In the genomic region with DNA sequence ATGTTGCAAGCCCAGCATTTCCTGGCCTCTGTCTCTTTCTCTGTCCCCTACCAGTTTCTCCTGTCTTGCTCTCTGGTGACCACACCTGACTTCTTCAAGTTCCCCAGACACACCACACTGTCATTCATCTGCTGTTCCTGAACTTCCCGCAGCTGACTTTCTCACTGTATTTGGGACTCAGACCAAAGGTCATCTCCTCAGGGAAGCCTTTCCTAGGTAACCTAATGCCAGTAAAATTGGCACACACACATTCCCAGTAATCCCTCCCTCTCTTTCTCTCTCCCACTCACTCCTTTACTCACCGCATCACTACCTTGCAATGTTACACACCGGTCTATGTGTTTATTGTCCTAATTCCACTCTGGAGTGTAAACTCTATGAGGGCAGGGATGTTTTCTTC, we compare ENCODE assay signal across 21 cellular contexts.
DNase-seq lines count a peak whose midpoint lies in the region; ATAC-seq and TF ChIP-seq lines count a peak whose summit lies in the region.
"Had no signal": no experiment of that assay in that cellular context is flagged by ENCODE, and none has a peak within 500 bp of the region (broad histone marks: within the 10 kb centered on the region; RNA-seq: fewer than 3 reads in every experiment).

No MANE protein-coding gene starts in this region.

- H3K9me3 Mint-ChIP-seq in activated naive CD8-positive, alpha-beta T cell (ENCODE audit: low read depth): peaks cover 4% of the 10 kb centered on the region
- H3K9me3 Mint-ChIP-seq in activated naive CD8-positive, alpha-beta T cell treated with anti-CD3 and anti-CD28 coated beads for 36 hours: peaks cover 14% of the 10 kb centered on the region
- H3K9me3 Mint-ChIP-seq in endodermal cell: no peaks in the 10 kb centered on the region
- H3K9me3 Mint-ChIP-seq in nephron progenitor cell: no peaks in the 10 kb centered on the region

- peaks cover 5% of the 10 kb centered on the region for H3K9me3 ChIP-seq in endodermal cell (ENCODE audit: control insufficient read depth, low read length)
- H3K9me3 ChIP-seq: HAP-1 had no signal

- DNase-seq in activated naive CD8-positive, alpha-beta T cell treated with anti-CD3 and anti-CD28 coated beads for 36 hours: no peak
- DNase-seq in endodermal cell (no peak), nephron progenitor cell (no peak), COR-L47 (lab: John Stamatoyannopoulos, UW) (no peak)
- DNase-seq: GOT3; HFFc6; MV-4-11; NCI-H1105; NCI-H1436 treated with DMSO at 0.1 percent for 48 hours; NCI-H1930; NCI-H2107; NCI-H446; NCI-H524 treated with DMSO at 0.1 percent for 48 hours; NCI-H774; NK-92 treated with Interleukin-12 subunit alpha and Interleukin-12 subunit beta, amount 100 ng/mL, for 24 hours; PC-3 had no signal

- peaks cover 77% of the 10 kb centered on the region for H3K4me1 Mint-ChIP-seq in activated naive CD8-positive, alpha-beta T cell (ENCODE audit: low read depth)
- peaks cover 66% of the 10 kb centered on the region for H3K4me1 Mint-ChIP-seq in activated naive CD8-positive, alpha-beta T cell treated with anti-CD3 and anti-CD28 coated beads for 36 hours
- H3K4me1 Mint-ChIP-seq in endodermal cell (peaks cover 62% of the 10 kb centered on the region), nephron progenitor cell (no peaks in the 10 kb centered on the region)

- H3K9ac ChIP-seq in endodermal cell (ENCODE audit: extremely low read depth, low read length, poor library complexity, severe bottlenecking): no peak overlapping the region

- H3K4me3 Mint-ChIP-seq in activated naive CD8-positive, alpha-beta T cell: no peak overlapping the region
- no peak overlapping the region for H3K4me3 Mint-ChIP-seq in activated naive CD8-positive, alpha-beta T cell treated with anti-CD3 and anti-CD28 coated beads for 36 hours
- no peak overlapping the region for H3K4me3 Mint-ChIP-seq in endodermal cell
- no peak overlapping the region for H3K4me3 Mint-ChIP-seq in nephron progenitor cell
- H3K4me3 Mint-ChIP-seq: HFFc6 had no signal

- H3K36me3 ChIP-seq in endodermal cell (ENCODE audit: control insufficient read depth, insufficient read depth, low read length): no peaks in the 10 kb centered on the region
- H3K36me3 ChIP-seq: HAP-1 had no signal

- H3K27ac ChIP-seq in endodermal cell (ENCODE audit: low read depth, low read length): no peak overlapping the region

- H3K36me3 Mint-ChIP-seq in activated naive CD8-positive, alpha-beta T cell: peaks cover 23% of the 10 kb centered on the region
- H3K36me3 Mint-ChIP-seq in activated naive CD8-positive, alpha-beta T cell treated with anti-CD3 and anti-CD28 coated beads for 36 hours: peaks cover 38% of the 10 kb centered on the region
- H3K36me3 Mint-ChIP-seq in endodermal cell (ENCODE audit: low read depth) (peaks cover 22% of the 10 kb centered on the region), nephron progenitor cell (ENCODE audit: low read depth) (no peaks in the 10 kb centered on the region)

- peak overlapping the region; percentile 14 for H3K4me3 ChIP-seq in endodermal cell (ENCODE audit: low read length)
- H3K4me3 ChIP-seq: HAP-1, K562 had no signal

- no peaks in the 10 kb centered on the region for H3K27me3 ChIP-seq in endodermal cell (ENCODE audit: control insufficient read depth, insufficient read depth, low read length, poor library complexity, severe bottlenecking)

- WGBS in endodermal cell (ENCODE audit: insufficient coverage in 1 of 2, insufficient read length in 1 of 2), 2 experiments: 96 to 98% methylated on average over 3 of the region's 3 CpGs

- TF ChIP-seq CTCF in endodermal cell (conservative IDR thresholded peaks at IDR 0.05) (no peak), nephron progenitor cell (IDR thresholded peaks at IDR 0.05) (no peak)

- H3K27ac Mint-ChIP-seq in activated naive CD8-positive, alpha-beta T cell: peak overlapping the region; percentile 11
- no peak overlapping the region for H3K27ac Mint-ChIP-seq in activated naive CD8-positive, alpha-beta T cell treated with anti-CD3 and anti-CD28 coated beads for 36 hours
- H3K27ac Mint-ChIP-seq in endodermal cell (no peak overlapping the region), nephron progenitor cell (peak overlapping the region; percentile 34)
- H3K27ac Mint-ChIP-seq: HFFc6 had no signal

- peaks cover 15% of the 10 kb centered on the region for H3K4me1 ChIP-seq in endodermal cell (ENCODE audit: control insufficient read depth, insufficient read depth, low read length)
- H3K4me1 ChIP-seq: HAP-1 had no signal

- no peak for ATAC-seq in GM19351 (IDR thresholded peaks at IDR 0.05; ENCODE audit: unreplicated experiment)
- no peak for ATAC-seq in GM19397 (IDR thresholded peaks at IDR 0.05; ENCODE audit: unreplicated experiment)
- ATAC-seq: K562, PC-3 had no signal

- no peaks in the 10 kb centered on the region for H3K27me3 Mint-ChIP-seq in activated naive CD8-positive, alpha-beta T cell
- no peaks in the 10 kb centered on the region for H3K27me3 Mint-ChIP-seq in activated naive CD8-positive, alpha-beta T cell treated with anti-CD3 and anti-CD28 coated beads for 36 hours
- H3K27me3 Mint-ChIP-seq in endodermal cell (ENCODE audit: insufficient read depth) (no peaks in the 10 kb centered on the region), nephron progenitor cell (ENCODE audit: low read depth, poor library complexity) (no peaks in the 10 kb centered on the region)

Comparison
In these comparisons a context has a peak if more than half of its experiments do, and no peak if none do; other contexts are left out.
1. H3K27ac Mint-ChIP-seq: peak in activated naive CD8-positive, alpha-beta T cell (single experiment) and nephron progenitor cell (single experiment); none in activated naive CD8-positive, alpha-beta T cell treated with anti-CD3 and anti-CD28 coated beads for 36 hours (single experiment) and endodermal cell (single experiment).